Comparison of ENCODE assay signal across 8 cellular contexts in genomic region chr9:109012876-109013677, GRCh38. TPM values are rescaled to one million over a fixed set of nuclear protein-coding genes. Genes with fewer than 3 reads are reported as not detected.
DNase-seq lines count a peak whose midpoint lies in the region; ATAC-seq and TF ChIP-seq lines count a peak whose summit lies in the region.

TSS of gene CTNNAL1 (minus strand) at chr9:109013499. CDS start at chr9:109013442, 57 bp downstream.

- H3K27ac ChIP-seq in duodenal mucosa (ENCODE audit: low read depth, low read length) (peak within 1 kb of the TSS; percentile 72), lung (ENCODE audit: low read depth in 1 of 2, low read length in 1 of 2) (peak within 1 kb of the TSS; percentile 94 to 98)

- H3K9me3 ChIP-seq in duodenal mucosa (ENCODE audit: control insufficient read depth in 1 of 2, low read length in 2 of 2), result no peaks in the 10 kb centered on the region
- H3K9me3 ChIP-seq in lung (ENCODE audit: control insufficient read depth in 2 of 2, insufficient read depth in 1 of 2, low read length in 1 of 2), result no peaks in the 10 kb centered on the region

- CTCF ChIA-PET in activated CD4-positive, alpha-beta memory T cell treated with anti-CD3 and anti-CD28 coated beads for 36 hours (lab: Charles Lee), result interaction anchor here (1.0 kb wide), 1 partner anchor 8 kb away, joined by 3 read pairs; no protein-coding TSS in a partner anchor

- no peaks in the 10 kb centered on the region for H3K9me3 Mint-ChIP-seq in activated CD4-positive, alpha-beta memory T cell treated with anti-CD3 and anti-CD28 coated beads for 36 hours

- 1% methylated on average over 70 to 99 of the region's 99 CpGs for WGBS in lung, 2 donors

- H3K27me3 ChIP-seq in duodenal mucosa (ENCODE audit: control insufficient read depth in 1 of 2, insufficient read depth in 2 of 2, low read length in 2 of 2) (no peaks in the 10 kb centered on the region), lung (ENCODE audit: control insufficient read depth, insufficient read depth) (no peaks in the 10 kb centered on the region)

- H3K4me1 ChIP-seq in duodenal mucosa (ENCODE audit: control insufficient read depth in 1 of 2, insufficient read depth in 2 of 2, low read length in 2 of 2) (peaks cover 8 to 10% of the 10 kb centered on the region in 2 donors), lung (ENCODE audit: control insufficient read depth in 2 of 2, insufficient read depth in 2 of 2, low read length in 2 of 2) (peaks cover 8 to 12% of the 10 kb centered on the region in 2 donors)

- H3K36me3 Mint-ChIP-seq in activated CD4-positive, alpha-beta memory T cell treated with anti-CD3 and anti-CD28 coated beads for 36 hours, result no peaks in the 10 kb centered on the region

- peak within 1 kb of the TSS; percentile 51 to 71 for H3K9ac ChIP-seq in duodenal mucosa (ENCODE audit: low read depth in 1 of 2, low read length in 2 of 2)

- no peak for TF ChIP-seq CTCF in AG09319 (IDR thresholded peaks at IDR 0.05; ENCODE audit: low read depth, low read length)
- TF ChIP-seq CTCF in lung (IDR thresholded peaks at IDR 0.05; ENCODE audit: control extremely low read depth, extremely low read depth), result no peak

- peak within 1 kb of the TSS; percentile 77 to 80 for H3K4me3 ChIP-seq in duodenal mucosa (ENCODE audit: low read depth in 1 of 2, low read length in 2 of 2)
- peak within 1 kb of the TSS; percentile 92 for H3K4me3 ChIP-seq in lung

- POLR2A ChIA-PET in activated CD4-positive, alpha-beta memory T cell treated with anti-CD3 and anti-CD28 coated beads for 36 hours (lab: Charles Lee), result interaction anchor here (1.1 kb wide), 1 partner anchor 97 kb away, joined by 3 read pairs; no protein-coding TSS in a partner anchor

- peak within 1 kb of the TSS; percentile 68 for H3K27ac Mint-ChIP-seq in activated CD4-positive, alpha-beta memory T cell treated with anti-CD3 and anti-CD28 coated beads for 36 hours

- ATAC-seq in GM19023 (IDR thresholded peaks at IDR 0.05; ENCODE audit: unreplicated experiment) (peak; percentile 84), HG03175 (IDR thresholded peaks at IDR 0.05; ENCODE audit: unreplicated experiment) (peak; percentile 73), lung (ENCODE audit: insufficient read depth, low FRiP score) (peak; percentile 95)

- intact Hi-C loops in activated CD4-positive, alpha-beta memory T cell treated with anti-CD3 and anti-CD28 coated beads for 36 hours (cut with micrococcal nuclease), result loop anchor here (1.0 to 5.0 kb wide), 6 partner anchors 79 to 1731 kb away; partner anchors contain the start of genes ABITRAM, ELP1 and RAD23B

- H3K36me3 ChIP-seq in duodenal mucosa (ENCODE audit: control insufficient read depth in 1 of 2, insufficient read depth in 2 of 2, low read length in 2 of 2), result peaks cover 0 to 7% of the 10 kb centered on the region in 2 donors
- peaks cover 0 to 6% of the 10 kb centered on the region in 2 donors for H3K36me3 ChIP-seq in lung (ENCODE audit: control insufficient read depth in 2 of 2, insufficient read depth in 2 of 2, low read length in 2 of 2)

- DNase-seq in AG09319 (ENCODE audit: extremely low read depth, low read depth) (peak; percentile 63), NCI-H446 (lab: John Stamatoyannopoulos, UW) (peak; percentile 10 to 80), lung (ENCODE audit: low spot score) (peak; percentile 95)
- DNase-seq in activated CD4-positive, alpha-beta memory T cell treated with anti-CD3 and anti-CD28 coated beads for 36 hours, result peak; percentile 91
- DNase-seq in stimulated activated CD4-positive, alpha-beta T cell treated with anti-CD3 and anti-CD28 coated beads, TNF-alpha, amount 100 ng/mL, for 48 hours (ENCODE audit: low read depth in 3 of 3), result peak; percentile 60 to 88 (median 63)

- H3K27me3 Mint-ChIP-seq in activated CD4-positive, alpha-beta memory T cell treated with anti-CD3 and anti-CD28 coated beads for 36 hours, result peaks cover 2% of the 10 kb centered on the region

- H3K4me1 Mint-ChIP-seq in activated CD4-positive, alpha-beta memory T cell treated with anti-CD3 and anti-CD28 coated beads for 36 hours (ENCODE audit: low read depth), result peaks cover 25% of the 10 kb centered on the region

- H3K4me3 Mint-ChIP-seq in activated CD4-positive, alpha-beta memory T cell treated with anti-CD3 and anti-CD28 coated beads for 36 hours, result peak within 1 kb of the TSS; percentile 86

RNA-seq across cellular contexts. Expression of gene CTNNAL1, which starts in this region (rescaled TPM):
- 10 to 100 TPM; 23.2 to 25.9 TPM for total RNA-seq in activated CD4-positive, alpha-beta memory T cell treated with anti-CD3 and anti-CD28 coated beads for 36 hours
- 10 to 100 TPM; 32.5 to 53.9 TPM for total RNA-seq in lung
- 10 to 100 TPM; 20.6 to 41.5 TPM for polyA plus RNA-seq in lung

Comparison
In these comparisons a context has a peak if more than half of its experiments do, and no peak if none do; other contexts are left out.
1. Peak in every context shown above with its lines: DNase-seq, ATAC-seq, H3K4me3 ChIP-seq and H3K27ac ChIP-seq.
2. DNase-seq: peak in every context shown above with its lines; median percentile 95 in lung; 91 in activated CD4-positive, alpha-beta memory T cell treated with anti-CD3 and anti-CD28 coated beads for 36 hours; 63 in AG09319; 63 in stimulated activated CD4-positive, alpha-beta T cell treated with anti-CD3 and anti-CD28 coated beads, TNF-alpha, amount 100 ng/mL, for 48 hours; 45 in NCI-H446.